Comparison of ENCODE assay signal across 1 cellular context in genomic region chr15:82395788-82396187, GRCh38. TPM values are rescaled to one million over a fixed set of nuclear protein-coding genes. Genes with fewer than 3 reads are reported as not detected.
"Had no signal": no experiment of that assay in that cellular context is flagged by ENCODE, and none has a peak within 500 bp of the region (broad histone marks: within the 10 kb centered on the region; RNA-seq: fewer than 3 reads in every experiment).

No MANE protein-coding gene starts in this region.

RNA-seq across cellular contexts. Expression of gene GOLGA6L10, which starts 46.5 kb away (rescaled TPM):
- total RNA-seq: HT-29 had no signal
